Comparison of ENCODE assay signal across 1 cellular context in genomic region chr17:63293310-63293709, GRCh38.
TF ChIP-seq lines count a peak whose summit lies in the region.

No MANE protein-coding gene starts in this region.

TF ChIP-seq in GM23338, 12 proteins besides CTCF, POLR2A, EP300 and RAD21 (continued from another document):
- TF ChIP-seq POLR2AphosphoS5 (IDR thresholded peaks at IDR 0.05; ENCODE audit: low read depth): no peak
- no peak for TF ChIP-seq CREB1 (CRISPR knock-in tag; IDR thresholded peaks at IDR 0.05; ENCODE audit: low read depth)
- no peak for TF ChIP-seq EZH2 (IDR thresholded peaks at IDR 0.05; ENCODE audit: low read depth, unreplicated experiment)
- no peak for TF ChIP-seq NANOG (IDR thresholded peaks at IDR 0.05; ENCODE audit: borderline replicate concordance)
- no peak for TF ChIP-seq STAT1 (IDR thresholded peaks at IDR 0.05; ENCODE audit: unreplicated experiment)
